9 cellular contexts compared by ENCODE assay signal in the genomic region with DNA sequence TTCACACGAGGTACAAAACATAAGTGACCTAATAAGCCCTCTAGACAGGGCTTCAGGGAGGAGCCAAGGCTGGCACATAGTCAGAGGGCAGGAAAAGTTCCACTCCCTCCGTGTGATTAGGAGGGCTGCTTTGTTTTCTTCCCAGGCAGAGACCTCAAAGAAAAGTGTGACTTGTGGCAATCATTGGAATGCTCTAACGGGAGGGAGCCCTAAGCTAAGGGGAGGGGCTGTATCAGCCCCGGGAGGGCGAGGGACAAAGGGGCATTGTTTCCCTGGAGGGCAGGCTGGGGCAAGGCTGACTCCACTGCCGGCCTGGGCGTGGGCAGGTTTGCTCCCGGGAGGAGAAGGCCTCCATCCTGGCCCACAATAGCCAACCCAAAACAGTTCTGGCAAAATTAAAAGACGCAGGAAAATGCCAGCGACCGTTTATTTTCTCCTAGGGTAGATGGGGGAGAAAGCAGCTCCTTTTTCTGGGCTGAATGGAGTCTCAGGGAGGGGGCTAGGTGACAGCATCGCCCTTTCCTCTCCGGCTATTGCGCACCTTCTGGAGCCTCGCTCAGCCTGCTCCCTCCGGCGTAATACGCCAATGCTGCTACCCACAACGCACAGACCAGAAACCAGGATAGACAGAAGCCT.
DNase-seq lines count a peak whose midpoint lies in the region; ATAC-seq, FAIRE-seq and TF ChIP-seq lines count a peak whose summit lies in the region.
"Had no signal": no experiment of that assay in that cellular context is flagged by ENCODE, and none has a peak within 500 bp of the region (broad histone marks: within the 10 kb centered on the region; RNA-seq: fewer than 3 reads in every experiment).

No MANE protein-coding gene starts in this region.

- in situ Hi-C loops in HepG2 (cut with HindIII; ENCODE audit: extremely low pct_ligation_motif_present, low pct_unique_long_range_greater_than_20kb) = loop anchor here (5.0 to 25.0 kb wide), 4 partner anchors 215 to 618 kb away; no protein-coding TSS in a partner anchor

- no TSS peak for BruUV-seq in HepG2 (replicated peaks; lab: Mats Ljungman, UMichigan)

- H3K4me2 ChIP-seq in HepG2 (ENCODE audit: low read depth, low read length) = peak overlapping the region; percentile 50

- no peaks in the 10 kb centered on the region for H3K9me3 ChIP-seq in HepG2 (ENCODE audit: low read length)
- H3K9me3 ChIP-seq: SJSA1 had no signal

- TF ChIP-seq CTCF in bronchial epithelial cell (IDR thresholded peaks at IDR 0.05; ENCODE audit: insufficient read depth, low read length, severe bottlenecking) (no peak), HepG2 (CRISPR knock-in tag; IDR thresholded peaks at IDR 0.05) (no peak)

- TF ChIP-seq POLR2A in HepG2 (IDR thresholded peaks at IDR 0.05; ENCODE audit: insufficient read depth in 1 of 2, low read depth in 2 of 2, low read length in 2 of 2) = no peak

- H3K27me3 ChIP-seq in bronchial epithelial cell (ENCODE audit: control insufficient read depth, insufficient read depth, low read length) (no peaks in the 10 kb centered on the region), HepG2 (ENCODE audit: control insufficient read depth in 1 of 2, insufficient read depth in 2 of 2, low read length in 2 of 2) (no peaks in the 10 kb centered on the region; a peak in 1 of 5 replicates)
- H3K27me3 ChIP-seq: SJSA1 had no signal

- H3K79me2 ChIP-seq in HepG2 (ENCODE audit: insufficient read depth, low read length) = no peaks in the 10 kb centered on the region

- FAIRE-seq in bronchial epithelial cell (lab: Jason Lieb, UNC) (no peak), HepG2 (lab: Jason Lieb, UNC) (peak; percentile 79)

- H3K27ac ChIP-seq in HepG2 (ENCODE audit: extremely low read length, insufficient read depth, low read length) = no peak overlapping the region
- H3K27ac ChIP-seq in substantia nigra (ENCODE audit: low read depth, low read length, poor library complexity, severe bottlenecking) = peak overlapping the region; percentile 89
- H3K27ac ChIP-seq: SJSA1 had no signal

- intact Hi-C loops in HepG2 (cut with micrococcal nuclease; ENCODE audit: unreplicated experiment) = loop anchor here (1.0 to 10.0 kb wide), 5 partner anchors 59 to 213 kb away; a partner anchor contains a TSS
- intact Hi-C loops in posterior vena cava (cut with DNase I) = loop anchor here in 1 of 2 donors (2.0 to 10.0 kb wide), 4 partner anchors 77 to 1275 kb away; no protein-coding TSS in a partner anchor

- WGBS in HepG2 (ENCODE audit: low lambda C conversion rate) = 49% methylated on average over 14 of the region's 19 CpGs

- H3K4me3 ChIP-seq in bronchial epithelial cell (ENCODE audit: low read depth, low read length) (no peak overlapping the region), HepG2 (replicated peaks in 1 of 3; ENCODE audit: insufficient read depth in 1 of 3, low read depth in 2 of 3, low read length in 3 of 3) (no peak overlapping the region; a peak in 1 of 6 replicates)
- H3K4me3 ChIP-seq: SJSA1 had no signal

- TF ChIP-seq EP300 in HepG2 (IDR thresholded peaks at IDR 0.05; ENCODE audit: low read depth in 2 of 2, low read length in 2 of 2) (peak in 1 of 2 experiments; percentile 68; a peak in 2 of 4 replicates), HepG2 (CRISPR knock-in tag; IDR thresholded peaks at IDR 0.05; ENCODE audit: borderline replicate concordance) (no peak; the same call in 1 of the 2 replicates)

- no peak overlapping the region; the same call in 1 of the 2 replicates for H3K9ac ChIP-seq in HepG2 (ENCODE audit: insufficient read depth, low read depth, low read length)

- POLR2A ChIA-PET in HepG2 (lab: Yijun Ruan, JAX) = interaction anchor here (0.8 to 2.9 kb wide), 2 partner anchors 82 to 640 kb away, joined by 3 to 14 read pairs; a partner anchor contains a TSS

- CTCF ChIA-PET in HepG2 (lab: Yijun Ruan, JAX; ENCODE audit: low intra/inter-chr PET ratio, low total read pairs) = interaction anchor here (0.8 kb wide), 1 partner anchor 615 kb away, joined by 3 read pairs; no protein-coding TSS in a partner anchor

- no peak overlapping the region for H2AFZ ChIP-seq in HepG2 (ENCODE audit: low read length)

- H3K36me3 ChIP-seq in bronchial epithelial cell (ENCODE audit: control insufficient read depth, insufficient read depth, low read length) (no peaks in the 10 kb centered on the region), HepG2 (replicated peaks in 1 of 2; ENCODE audit: control insufficient read depth in 1 of 2, insufficient read depth in 2 of 2, low read length in 2 of 2) (no peaks in the 10 kb centered on the region)
- H3K36me3 ChIP-seq: SJSA1 had no signal

- no peak for TF ChIP-seq RAD21 in HepG2 (CRISPR knock-in tag; IDR thresholded peaks at IDR 0.05)

- ATAC-seq in HepG2 (peak; percentile 90), HG02884 (IDR thresholded peaks at IDR 0.05; ENCODE audit: unreplicated experiment) (no peak)

- peaks cover 44% of the 10 kb centered on the region for H3K4me1 ChIP-seq in HepG2 (ENCODE audit: insufficient read depth, low read length)
- H3K4me1 ChIP-seq: SJSA1 had no signal

- DNase-seq in DMS79 treated with DMSO at 0.1 percent for 48 hours (lab: John Stamatoyannopoulos, UW) (peak; percentile 40), DMS79 (lab: John Stamatoyannopoulos, UW) (no peak), bronchial epithelial cell (ENCODE audit: low read depth) (peak; percentile 58), HepG2 (ENCODE audit: low spot score) (peak; percentile 91), substantia nigra (lab: John Stamatoyannopoulos, UW) (peak in 47 of 49 donors; percentile 5 to 82 (median 66)), posterior vena cava (ENCODE audit: low spot score) (no peak), NCI-H187 treated with DMSO at 0.1 percent for 48 hours (lab: John Stamatoyannopoulos, UW) (no peak)

- H4K20me1 ChIP-seq in HepG2 (ENCODE audit: insufficient read depth, low read length) = no peaks in the 10 kb centered on the region

TF ChIP-seq in HepG2, 621 proteins besides CTCF, POLR2A, EP300 and RAD21 (continues in another document):
- TF ChIP-seq PHF20 (CRISPR knock-in tag; IDR thresholded peaks at IDR 0.05) (no peak), ZFP37 (CRISPR knock-in tag; IDR thresholded peaks at IDR 0.05; ENCODE audit: borderline replicate concordance) (no peak), HOXA3 (CRISPR knock-in tag; IDR thresholded peaks at IDR 0.05) (peak; percentile 45), ZNF292 (CRISPR knock-in tag; IDR thresholded peaks at IDR 0.05; ENCODE audit: borderline replicate concordance, low read depth) (no peak), KDM4B (CRISPR knock-in tag; IDR thresholded peaks at IDR 0.05) (no peak)
- TF ChIP-seq, protein P1, sequence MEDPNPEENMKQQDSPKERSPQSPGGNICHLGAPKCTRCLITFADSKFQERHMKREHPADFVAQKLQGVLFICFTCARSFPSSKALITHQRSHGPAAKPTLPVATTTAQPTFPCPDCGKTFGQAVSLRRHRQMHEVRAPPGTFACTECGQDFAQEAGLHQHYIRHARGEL (CRISPR knock-in tag; IDR thresholded peaks at IDR 0.05) = no peak
- TF ChIP-seq, protein P2, sequence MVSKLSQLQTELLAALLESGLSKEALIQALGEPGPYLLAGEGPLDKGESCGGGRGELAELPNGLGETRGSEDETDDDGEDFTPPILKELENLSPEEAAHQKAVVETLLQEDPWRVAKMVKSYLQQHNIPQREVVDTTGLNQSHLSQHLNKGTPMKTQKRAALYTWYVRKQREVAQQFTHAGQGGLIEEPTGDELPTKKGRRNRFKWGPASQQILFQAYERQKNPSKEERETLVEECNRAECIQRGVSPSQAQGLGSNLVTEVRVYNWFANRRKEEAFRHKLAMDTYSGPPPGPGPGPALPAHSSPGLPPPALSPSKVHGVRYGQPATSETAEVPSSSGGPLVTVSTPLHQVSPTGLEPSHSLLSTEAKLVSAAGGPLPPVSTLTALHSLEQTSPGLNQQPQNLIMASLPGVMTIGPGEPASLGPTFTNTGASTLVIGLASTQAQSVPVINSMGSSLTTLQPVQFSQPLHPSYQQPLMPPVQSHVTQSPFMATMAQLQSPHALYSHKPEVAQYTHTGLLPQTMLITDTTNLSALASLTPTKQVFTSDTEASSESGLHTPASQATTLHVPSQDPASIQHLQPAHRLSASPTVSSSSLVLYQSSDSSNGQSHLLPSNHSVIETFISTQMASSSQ (IDR thresholded peaks at IDR 0.05; ENCODE audit: low read depth) = no peak
- TF ChIP-seq, protein P2 (CRISPR knock-in tag; IDR thresholded peaks at IDR 0.05; ENCODE audit: borderline replicate concordance) = peak; percentile 20; the same call in 1 of the 2 replicates
- TF ChIP-seq, protein P3, sequence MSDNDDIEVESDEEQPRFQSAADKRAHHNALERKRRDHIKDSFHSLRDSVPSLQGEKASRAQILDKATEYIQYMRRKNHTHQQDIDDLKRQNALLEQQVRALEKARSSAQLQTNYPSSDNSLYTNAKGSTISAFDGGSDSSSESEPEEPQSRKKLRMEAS (IDR thresholded peaks at IDR 0.05) = peak; percentile 39; the same call in 1 of the 2 replicates
- TF ChIP-seq, protein P4, sequence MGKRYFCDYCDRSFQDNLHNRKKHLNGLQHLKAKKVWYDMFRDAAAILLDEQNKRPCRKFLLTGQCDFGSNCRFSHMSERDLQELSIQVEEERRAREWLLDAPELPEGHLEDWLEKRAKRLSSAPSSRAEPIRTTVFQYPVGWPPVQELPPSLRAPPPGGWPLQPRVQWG (CRISPR knock-in tag; IDR thresholded peaks at IDR 0.05; ENCODE audit: borderline replicate concordance, low read depth) = no peak
- TF ChIP-seq, protein P5, sequence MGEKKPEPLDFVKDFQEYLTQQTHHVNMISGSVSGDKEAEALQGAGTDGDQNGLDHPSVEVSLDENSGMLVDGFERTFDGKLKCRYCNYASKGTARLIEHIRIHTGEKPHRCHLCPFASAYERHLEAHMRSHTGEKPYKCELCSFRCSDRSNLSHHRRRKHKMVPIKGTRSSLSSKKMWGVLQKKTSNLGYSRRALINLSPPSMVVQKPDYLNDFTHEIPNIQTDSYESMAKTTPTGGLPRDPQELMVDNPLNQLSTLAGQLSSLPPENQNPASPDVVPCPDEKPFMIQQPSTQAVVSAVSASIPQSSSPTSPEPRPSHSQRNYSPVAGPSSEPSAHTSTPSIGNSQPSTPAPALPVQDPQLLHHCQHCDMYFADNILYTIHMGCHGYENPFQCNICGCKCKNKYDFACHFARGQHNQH (CRISPR knock-in tag; IDR thresholded peaks at IDR 0.05) = 0 out of 2 replicates have a peak, but pooled peaks have one; percentile 45

Comparison
In these comparisons a context has a peak if more than half of its experiments do, and no peak if none do; other contexts are left out.
1. DNase-seq: peak in DMS79 treated with DMSO at 0.1 percent for 48 hours (single experiment), bronchial epithelial cell (single experiment), HepG2 (single experiment) and substantia nigra (47 of 49); none in DMS79 (single experiment), posterior vena cava (single experiment) and NCI-H187 treated with DMSO at 0.1 percent for 48 hours (single experiment).